1 cellular context compared by ENCODE assay signal in the genomic region with DNA sequence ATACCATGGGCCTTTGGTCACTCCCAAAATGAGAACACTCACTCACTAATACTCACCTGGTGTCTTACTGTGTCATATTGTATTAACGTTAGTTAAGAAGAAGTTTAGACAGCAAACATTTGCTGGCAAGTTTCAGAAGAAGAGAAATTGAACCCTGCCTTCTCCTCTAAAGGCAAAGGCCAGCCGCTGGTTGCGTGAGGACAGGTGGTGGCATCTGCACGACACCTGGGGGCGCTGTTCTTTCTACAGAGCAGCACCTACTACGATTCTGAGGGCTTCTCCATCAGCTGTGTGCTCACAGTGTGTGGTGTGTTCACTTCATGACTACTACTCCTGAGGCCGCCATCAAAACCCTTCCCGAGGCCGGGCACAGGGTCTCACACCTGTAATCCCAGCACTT.
TF ChIP-seq lines count a peak whose summit lies in the region.

No MANE protein-coding gene starts in this region.

TF ChIP-seq in H1, 55 proteins besides CTCF, POLR2A, EP300 and RAD21:
- TF ChIP-seq, protein P1, sequence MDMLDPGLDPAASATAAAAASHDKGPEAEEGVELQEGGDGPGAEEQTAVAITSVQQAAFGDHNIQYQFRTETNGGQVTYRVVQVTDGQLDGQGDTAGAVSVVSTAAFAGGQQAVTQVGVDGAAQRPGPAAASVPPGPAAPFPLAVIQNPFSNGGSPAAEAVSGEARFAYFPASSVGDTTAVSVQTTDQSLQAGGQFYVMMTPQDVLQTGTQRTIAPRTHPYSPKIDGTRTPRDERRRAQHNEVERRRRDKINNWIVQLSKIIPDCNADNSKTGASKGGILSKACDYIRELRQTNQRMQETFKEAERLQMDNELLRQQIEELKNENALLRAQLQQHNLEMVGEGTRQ (IDR thresholded peaks at IDR 0.05; ENCODE audit: low read length) = no peak
- TF ChIP-seq RXRA (IDR thresholded peaks at IDR 0.05; ENCODE audit: insufficient read depth, low read depth, low read length) (no peak), SIN3A (conservative IDR thresholded peaks at IDR 0.05 in 1 of 2, IDR thresholded peaks at IDR 0.05 in 1 of 2; ENCODE audit: low read depth in 1 of 2, low read length in 2 of 2) (0 out of 4 replicates have a peak, but pooled peaks of 1 of the 2 experiments have one; percentile 29), POU5F1 (IDR thresholded peaks at IDR 0.05; ENCODE audit: low read depth, low read length) (no peak), CHD2 (IDR thresholded peaks at IDR 0.05; ENCODE audit: low read length) (no peak)
